Comparison of ENCODE assay signal across 1 cellular context in the genomic region with DNA sequence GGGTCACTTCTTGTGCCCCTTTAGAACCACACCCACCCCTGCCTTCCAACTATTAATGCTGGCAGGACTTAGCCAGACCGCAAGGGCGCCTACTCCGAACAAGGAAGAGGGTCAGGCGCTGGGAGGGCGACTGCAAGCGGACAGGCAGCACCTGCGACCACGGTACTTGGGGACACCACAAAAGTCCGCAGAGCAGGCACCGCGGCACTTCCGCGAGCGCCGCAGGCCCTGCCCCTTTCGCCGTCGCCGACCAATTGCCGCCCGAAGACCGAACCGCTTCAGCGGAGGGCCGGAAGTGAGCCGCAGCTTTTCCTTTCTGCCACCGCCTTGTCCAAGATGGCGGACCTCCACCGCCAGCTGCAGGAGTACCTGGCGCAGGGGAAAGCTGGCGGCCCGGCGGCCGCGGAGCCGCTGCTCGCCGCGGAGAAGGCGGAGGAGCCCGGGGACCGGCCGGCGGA.
TF ChIP-seq lines count a peak whose summit lies in the region.

A gene with protein sequence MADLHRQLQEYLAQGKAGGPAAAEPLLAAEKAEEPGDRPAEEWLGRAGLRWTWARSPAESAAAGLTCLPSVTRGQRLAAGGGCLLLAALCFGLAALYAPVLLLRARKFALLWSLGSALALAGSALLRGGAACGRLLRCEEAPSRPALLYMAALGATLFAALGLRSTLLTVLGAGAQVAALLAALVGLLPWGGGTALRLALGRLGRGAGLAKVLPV (plus strand): TSS at position 305 of the 458 bp plus-strand sequence. CDS start 32 bp downstream, at position 337.

TF ChIP-seq in HepG2, 621 proteins besides CTCF, POLR2A, EP300 and RAD21 (continued from another document and continues in another):
- TF ChIP-seq, protein P1, sequence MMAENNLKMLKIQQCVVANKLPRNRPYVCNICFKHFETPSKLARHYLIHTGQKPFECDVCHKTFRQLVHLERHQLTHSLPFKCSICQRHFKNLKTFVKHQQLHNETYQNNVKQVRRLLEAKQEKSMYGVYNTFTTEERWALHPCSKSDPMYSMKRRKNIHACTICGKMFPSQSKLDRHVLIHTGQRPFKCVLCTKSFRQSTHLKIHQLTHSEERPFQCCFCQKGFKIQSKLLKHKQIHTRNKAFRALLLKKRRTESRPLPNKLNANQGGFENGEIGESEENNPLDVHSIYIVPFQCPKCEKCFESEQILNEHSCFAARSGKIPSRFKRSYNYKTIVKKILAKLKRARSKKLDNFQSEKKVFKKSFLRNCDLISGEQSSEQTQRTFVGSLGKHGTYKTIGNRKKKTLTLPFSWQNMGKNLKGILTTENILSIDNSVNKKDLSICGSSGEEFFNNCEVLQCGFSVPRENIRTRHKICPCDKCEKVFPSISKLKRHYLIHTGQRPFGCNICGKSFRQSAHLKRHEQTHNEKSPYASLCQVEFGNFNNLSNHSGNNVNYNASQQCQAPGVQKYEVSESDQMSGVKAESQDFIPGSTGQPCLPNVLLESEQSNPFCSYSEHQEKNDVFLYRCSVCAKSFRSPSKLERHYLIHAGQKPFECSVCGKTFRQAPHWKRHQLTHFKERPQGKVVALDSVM (CRISPR knock-in tag; IDR thresholded peaks at IDR 0.05), result peak; percentile 73
- TF ChIP-seq, protein P2, sequence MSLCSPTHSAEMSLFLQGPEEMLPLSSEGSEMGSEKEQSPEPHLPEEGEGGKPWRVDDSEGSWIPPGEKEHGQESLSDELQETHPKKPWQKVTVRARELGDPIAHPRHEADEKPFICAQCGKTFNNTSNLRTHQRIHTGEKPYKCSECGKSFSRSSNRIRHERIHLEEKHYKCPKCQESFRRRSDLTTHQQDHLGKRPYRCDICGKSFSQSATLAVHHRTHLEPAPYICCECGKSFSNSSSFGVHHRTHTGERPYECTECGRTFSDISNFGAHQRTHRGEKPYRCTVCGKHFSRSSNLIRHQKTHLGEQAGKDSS (CRISPR knock-in tag; IDR thresholded peaks at IDR 0.05; ENCODE audit: borderline replicate concordance, low read depth), result no peak; the same call in 1 of the 2 replicates
- TF ChIP-seq ZNF350 (CRISPR knock-in tag; IDR thresholded peaks at IDR 0.05; ENCODE audit: borderline replicate concordance, low read depth) (peak; percentile 95), TEAD3 (CRISPR knock-in tag; optimal IDR thresholded peaks at IDR 0.05; ENCODE audit: borderline replicate concordance) (peak; percentile 67), KDM4B (CRISPR knock-in tag; IDR thresholded peaks at IDR 0.05) (peak; percentile 64; the same call in 1 of the 2 replicates), ZNF296 (CRISPR knock-in tag; conservative IDR thresholded peaks at IDR 0.05) (no peak), HNRNPL (IDR thresholded peaks at IDR 0.05; ENCODE audit: low read depth, low read length) (peak; percentile 75; the same call in 1 of the 2 replicates), SRF (IDR thresholded peaks at IDR 0.05; ENCODE audit: low read depth, low read length) (no peak), HES4 (CRISPR knock-in tag; IDR thresholded peaks at IDR 0.05; ENCODE audit: borderline replicate concordance) (peak; percentile 73; the same call in 1 of the 2 replicates), PHF5A (CRISPR knock-in tag; IDR thresholded peaks at IDR 0.05; ENCODE audit: low read depth, unreplicated experiment) (peak; percentile 49), RNF2 (conservative IDR thresholded peaks at IDR 0.05; ENCODE audit: low read depth) (no peak), SRSF1 (optimal IDR thresholded peaks at IDR 0.05; ENCODE audit: low read depth, low read length) (peak; percentile 80), ZNF317 (CRISPR knock-in tag; IDR thresholded peaks at IDR 0.05) (peak; percentile 84), KDM6A (CRISPR knock-in tag; IDR thresholded peaks at IDR 0.05; ENCODE audit: low read depth) (0 out of 2 replicates have a peak, but pooled peaks have one; percentile 44), ZNF572 (CRISPR knock-in tag; IDR thresholded peaks at IDR 0.05) (0 out of 2 replicates have a peak, but pooled peaks have one; percentile 48), NFKB2 (CRISPR knock-in tag; IDR thresholded peaks at IDR 0.05; ENCODE audit: borderline replicate concordance) (peak; percentile 77), ZNF83 (CRISPR knock-in tag; IDR thresholded peaks at IDR 0.05; ENCODE audit: borderline replicate concordance) (no peak; the same call in 1 of the 2 replicates), ZNF446 (CRISPR knock-in tag; IDR thresholded peaks at IDR 0.05) (peak; percentile 95), ZNF747 (CRISPR knock-in tag; IDR thresholded peaks at IDR 0.05; ENCODE audit: borderline replicate concordance) (peak; percentile 19; the same call in 1 of the 2 replicates), KLF6 (CRISPR knock-in tag; IDR thresholded peaks at IDR 0.05) (peak; percentile 62; the same call in 1 of the 2 replicates), ZNF562 (CRISPR knock-in tag; IDR thresholded peaks at IDR 0.05; ENCODE audit: borderline replicate concordance) (peak; percentile 80), YEATS4 (CRISPR knock-in tag; IDR thresholded peaks at IDR 0.05; ENCODE audit: borderline replicate concordance) (0 out of 2 replicates have a peak, but pooled peaks have one; percentile 22), NKX3-1 (CRISPR knock-in tag; IDR thresholded peaks at IDR 0.05) (peak; percentile 45; the same call in 1 of the 2 replicates), ZNF660 (CRISPR knock-in tag; IDR thresholded peaks at IDR 0.05; ENCODE audit: borderline replicate concordance, low read depth) (no peak), NR2F1 (CRISPR knock-in tag; IDR thresholded peaks at IDR 0.05) (no peak), PTBP1 (IDR thresholded peaks at IDR 0.05; ENCODE audit: low read depth, low read length, poor library complexity, severe bottlenecking) (peak; percentile 5), RFX3 (CRISPR knock-in tag; IDR thresholded peaks at IDR 0.05) (no peak), HNF4A (CRISPR knock-in tag; IDR thresholded peaks at IDR 0.05) (peak; percentile 35; the same call in 1 of the 2 replicates)
- TF ChIP-seq, protein P3, sequence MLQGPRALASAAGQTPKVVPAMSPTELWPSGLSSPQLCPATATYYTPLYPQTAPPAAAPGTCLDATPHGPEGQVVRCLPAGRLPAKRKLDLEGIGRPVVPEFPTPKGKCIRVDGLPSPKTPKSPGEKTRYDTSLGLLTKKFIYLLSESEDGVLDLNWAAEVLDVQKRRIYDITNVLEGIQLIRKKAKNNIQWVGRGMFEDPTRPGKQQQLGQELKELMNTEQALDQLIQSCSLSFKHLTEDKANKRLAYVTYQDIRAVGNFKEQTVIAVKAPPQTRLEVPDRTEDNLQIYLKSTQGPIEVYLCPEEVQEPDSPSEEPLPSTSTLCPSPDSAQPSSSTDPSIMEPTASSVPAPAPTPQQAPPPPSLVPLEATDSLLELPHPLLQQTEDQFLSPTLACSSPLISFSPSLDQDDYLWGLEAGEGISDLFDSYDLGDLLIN (CRISPR knock-in tag; IDR thresholded peaks at IDR 0.05; ENCODE audit: borderline replicate concordance), result peak; percentile 79; the same call in 1 of the 2 replicates
- TF ChIP-seq, protein P4, sequence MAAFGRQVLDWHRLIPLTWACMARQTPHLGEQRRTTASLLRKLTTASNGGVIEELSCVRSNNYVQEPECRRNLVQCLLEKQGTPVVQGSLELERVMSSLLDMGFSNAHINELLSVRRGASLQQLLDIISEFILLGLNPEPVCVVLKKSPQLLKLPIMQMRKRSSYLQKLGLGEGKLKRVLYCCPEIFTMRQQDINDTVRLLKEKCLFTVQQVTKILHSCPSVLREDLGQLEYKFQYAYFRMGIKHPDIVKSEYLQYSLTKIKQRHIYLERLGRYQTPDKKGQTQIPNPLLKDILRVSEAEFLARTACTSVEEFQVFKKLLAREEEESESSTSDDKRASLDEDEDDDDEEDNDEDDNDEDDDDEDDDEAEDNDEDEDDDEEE (CRISPR knock-in tag; IDR thresholded peaks at IDR 0.05), result peak; percentile 74
- TF ChIP-seq, protein P5, sequence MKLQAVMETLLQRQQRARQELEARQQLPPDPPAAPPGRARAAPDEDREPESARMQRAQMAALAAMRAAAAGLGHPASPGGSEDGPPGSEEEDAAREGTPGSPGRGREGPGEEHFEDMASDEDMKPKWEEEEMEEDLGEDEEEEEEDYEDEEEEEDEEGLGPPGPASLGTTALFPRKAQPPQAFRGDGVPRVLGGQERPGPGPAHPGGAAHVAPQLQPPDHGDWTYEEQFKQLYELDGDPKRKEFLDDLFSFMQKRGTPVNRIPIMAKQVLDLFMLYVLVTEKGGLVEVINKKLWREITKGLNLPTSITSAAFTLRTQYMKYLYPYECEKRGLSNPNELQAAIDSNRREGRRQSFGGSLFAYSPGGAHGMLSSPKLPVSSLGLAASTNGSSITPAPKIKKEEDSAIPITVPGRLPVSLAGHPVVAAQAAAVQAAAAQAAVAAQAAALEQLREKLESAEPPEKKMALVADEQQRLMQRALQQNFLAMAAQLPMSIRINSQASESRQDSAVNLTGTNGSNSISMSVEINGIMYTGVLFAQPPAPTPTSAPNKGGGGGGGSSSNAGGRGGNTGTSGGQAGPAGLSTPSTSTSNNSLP (IDR thresholded peaks at IDR 0.05; ENCODE audit: low read depth, low read length), result no peak
- TF ChIP-seq, protein P6, sequence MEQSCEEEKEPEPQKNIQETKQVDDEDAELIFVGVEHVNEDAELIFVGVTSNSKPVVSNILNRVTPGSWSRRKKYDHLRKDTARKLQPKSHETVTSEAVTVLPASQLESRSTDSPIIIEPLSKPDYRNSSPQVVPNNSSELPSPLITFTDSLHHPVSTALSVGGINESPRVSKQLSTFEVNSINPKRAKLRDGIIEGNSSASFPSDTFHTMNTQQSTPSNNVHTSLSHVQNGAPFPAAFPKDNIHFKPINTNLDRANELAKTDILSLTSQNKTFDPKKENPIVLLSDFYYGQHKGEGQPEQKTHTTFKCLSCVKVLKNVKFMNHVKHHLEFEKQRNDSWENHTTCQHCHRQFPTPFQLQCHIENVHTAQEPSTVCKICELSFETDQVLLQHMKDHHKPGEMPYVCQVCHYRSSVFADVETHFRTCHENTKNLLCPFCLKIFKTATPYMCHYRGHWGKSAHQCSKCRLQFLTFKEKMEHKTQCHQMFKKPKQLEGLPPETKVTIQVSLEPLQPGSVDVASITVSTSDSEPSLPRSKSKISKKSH (CRISPR knock-in tag; IDR thresholded peaks at IDR 0.05; ENCODE audit: borderline replicate concordance), result peak; percentile 43; the same call in 1 of the 2 replicates
- TF ChIP-seq, protein P7, sequence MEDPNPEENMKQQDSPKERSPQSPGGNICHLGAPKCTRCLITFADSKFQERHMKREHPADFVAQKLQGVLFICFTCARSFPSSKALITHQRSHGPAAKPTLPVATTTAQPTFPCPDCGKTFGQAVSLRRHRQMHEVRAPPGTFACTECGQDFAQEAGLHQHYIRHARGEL (CRISPR knock-in tag; IDR thresholded peaks at IDR 0.05), result no peak
- TF ChIP-seq, protein P8, sequence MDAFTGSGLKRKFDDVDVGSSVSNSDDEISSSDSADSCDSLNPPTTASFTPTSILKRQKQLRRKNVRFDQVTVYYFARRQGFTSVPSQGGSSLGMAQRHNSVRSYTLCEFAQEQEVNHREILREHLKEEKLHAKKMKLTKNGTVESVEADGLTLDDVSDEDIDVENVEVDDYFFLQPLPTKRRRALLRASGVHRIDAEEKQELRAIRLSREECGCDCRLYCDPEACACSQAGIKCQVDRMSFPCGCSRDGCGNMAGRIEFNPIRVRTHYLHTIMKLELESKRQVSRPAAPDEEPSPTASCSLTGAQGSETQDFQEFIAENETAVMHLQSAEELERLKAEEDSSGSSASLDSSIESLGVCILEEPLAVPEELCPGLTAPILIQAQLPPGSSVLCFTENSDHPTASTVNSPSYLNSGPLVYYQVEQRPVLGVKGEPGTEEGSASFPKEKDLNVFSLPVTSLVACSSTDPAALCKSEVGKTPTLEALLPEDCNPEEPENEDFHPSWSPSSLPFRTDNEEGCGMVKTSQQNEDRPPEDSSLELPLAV (CRISPR knock-in tag; conservative IDR thresholded peaks at IDR 0.05; ENCODE audit: low read depth), result peak; percentile 67; the same call in 1 of the 2 replicates
- TF ChIP-seq, protein P9, sequence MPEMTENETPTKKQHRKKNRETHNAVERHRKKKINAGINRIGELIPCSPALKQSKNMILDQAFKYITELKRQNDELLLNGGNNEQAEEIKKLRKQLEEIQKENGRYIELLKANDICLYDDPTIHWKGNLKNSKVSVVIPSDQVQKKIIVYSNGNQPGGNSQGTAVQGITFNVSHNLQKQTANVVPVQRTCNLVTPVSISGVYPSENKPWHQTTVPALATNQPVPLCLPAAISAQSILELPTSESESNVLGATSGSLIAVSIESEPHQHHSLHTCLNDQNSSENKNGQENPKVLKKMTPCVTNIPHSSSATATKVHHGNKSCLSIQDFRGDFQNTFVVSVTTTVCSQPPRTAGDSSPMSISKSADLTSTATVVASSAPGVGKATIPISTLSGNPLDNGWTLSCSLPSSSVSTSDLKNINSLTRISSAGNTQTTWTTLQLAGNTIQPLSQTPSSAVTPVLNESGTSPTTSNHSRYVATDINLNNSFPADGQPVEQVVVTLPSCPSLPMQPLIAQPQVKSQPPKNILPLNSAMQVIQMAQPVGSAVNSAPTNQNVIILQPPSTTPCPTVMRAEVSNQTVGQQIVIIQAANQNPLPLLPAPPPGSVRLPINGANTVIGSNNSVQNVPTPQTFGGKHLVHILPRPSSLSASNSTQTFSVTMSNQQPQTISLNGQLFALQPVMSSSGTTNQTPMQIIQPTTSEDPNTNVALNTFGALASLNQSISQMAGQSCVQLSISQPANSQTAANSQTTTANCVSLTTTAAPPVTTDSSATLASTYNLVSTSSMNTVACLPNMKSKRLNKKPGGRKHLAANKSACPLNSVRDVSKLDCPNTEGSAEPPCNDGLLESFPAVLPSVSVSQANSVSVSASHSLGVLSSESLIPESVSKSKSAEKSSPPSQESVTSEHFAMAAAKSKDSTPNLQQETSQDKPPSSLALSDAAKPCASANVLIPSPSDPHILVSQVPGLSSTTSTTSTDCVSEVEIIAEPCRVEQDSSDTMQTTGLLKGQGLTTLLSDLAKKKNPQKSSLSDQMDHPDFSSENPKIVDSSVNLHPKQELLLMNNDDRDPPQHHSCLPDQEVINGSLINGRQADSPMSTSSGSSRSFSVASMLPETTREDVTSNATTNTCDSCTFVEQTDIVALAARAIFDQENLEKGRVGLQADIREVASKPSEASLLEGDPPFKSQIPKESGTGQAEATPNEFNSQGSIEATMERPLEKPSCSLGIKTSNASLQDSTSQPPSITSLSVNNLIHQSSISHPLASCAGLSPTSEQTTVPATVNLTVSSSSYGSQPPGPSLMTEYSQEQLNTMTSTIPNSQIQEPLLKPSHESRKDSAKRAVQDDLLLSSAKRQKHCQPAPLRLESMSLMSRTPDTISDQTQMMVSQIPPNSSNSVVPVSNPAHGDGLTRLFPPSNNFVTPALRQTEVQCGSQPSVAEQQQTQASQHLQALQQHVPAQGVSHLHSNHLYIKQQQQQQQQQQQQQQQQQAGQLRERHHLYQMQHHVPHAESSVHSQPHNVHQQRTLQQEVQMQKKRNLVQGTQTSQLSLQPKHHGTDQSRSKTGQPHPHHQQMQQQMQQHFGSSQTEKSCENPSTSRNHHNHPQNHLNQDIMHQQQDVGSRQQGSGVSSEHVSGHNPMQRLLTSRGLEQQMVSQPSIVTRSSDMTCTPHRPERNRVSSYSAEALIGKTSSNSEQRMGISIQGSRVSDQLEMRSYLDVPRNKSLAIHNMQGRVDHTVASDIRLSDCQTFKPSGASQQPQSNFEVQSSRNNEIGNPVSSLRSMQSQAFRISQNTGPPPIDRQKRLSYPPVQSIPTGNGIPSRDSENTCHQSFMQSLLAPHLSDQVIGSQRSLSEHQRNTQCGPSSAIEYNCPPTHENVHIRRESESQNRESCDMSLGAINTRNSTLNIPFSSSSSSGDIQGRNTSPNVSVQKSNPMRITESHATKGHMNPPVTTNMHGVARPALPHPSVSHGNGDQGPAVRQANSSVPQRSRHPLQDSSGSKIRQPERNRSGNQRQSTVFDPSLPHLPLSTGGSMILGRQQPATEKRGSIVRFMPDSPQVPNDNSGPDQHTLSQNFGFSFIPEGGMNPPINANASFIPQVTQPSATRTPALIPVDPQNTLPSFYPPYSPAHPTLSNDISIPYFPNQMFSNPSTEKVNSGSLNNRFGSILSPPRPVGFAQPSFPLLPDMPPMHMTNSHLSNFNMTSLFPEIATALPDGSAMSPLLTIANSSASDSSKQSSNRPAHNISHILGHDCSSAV (CRISPR knock-in tag; IDR thresholded peaks at IDR 0.05; ENCODE audit: borderline replicate concordance), result no peak
